In the genomic region with DNA sequence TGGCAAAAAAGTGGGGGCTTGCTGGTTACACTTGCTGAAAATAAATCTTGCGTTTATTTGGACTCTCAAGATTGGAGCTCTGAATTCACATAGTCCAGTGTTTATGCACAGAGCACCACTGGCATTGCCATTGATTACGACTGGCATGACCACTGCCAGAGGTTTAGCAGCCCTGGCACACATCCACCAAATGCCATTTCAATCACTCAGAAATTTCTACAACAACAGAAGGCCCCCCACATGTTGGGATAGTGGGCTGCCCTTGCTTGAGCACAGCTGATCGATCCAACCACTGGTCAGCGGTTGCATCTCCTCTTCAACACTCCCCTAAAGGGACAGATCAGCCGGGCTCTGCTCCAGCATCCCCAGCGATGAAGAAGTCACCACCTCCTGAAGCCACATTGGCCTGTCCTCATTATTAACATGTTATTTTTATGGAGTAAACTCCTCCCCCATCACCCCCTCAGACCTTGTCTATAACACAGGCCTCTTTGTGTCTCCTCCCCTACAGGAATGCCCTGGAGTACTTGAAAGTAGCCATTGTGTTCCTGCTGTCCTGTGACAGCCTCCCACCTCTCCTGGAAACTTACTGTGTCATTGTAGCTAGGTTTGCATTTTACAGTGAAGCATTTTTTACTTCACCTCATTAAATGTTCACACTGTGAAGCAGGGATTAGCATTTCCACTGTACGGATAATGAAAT, we compare ENCODE assay signal across 1 cellular context.
TF ChIP-seq lines count a peak whose summit lies in the region.

No MANE protein-coding gene starts in this region.

TF ChIP-seq in SK-N-SH treated with all-trans-retinoic acid at 6 μM for 48 hours, 23 proteins besides CTCF, POLR2A, EP300 and RAD21 (continued from another document):
- TF ChIP-seq, protein P1, sequence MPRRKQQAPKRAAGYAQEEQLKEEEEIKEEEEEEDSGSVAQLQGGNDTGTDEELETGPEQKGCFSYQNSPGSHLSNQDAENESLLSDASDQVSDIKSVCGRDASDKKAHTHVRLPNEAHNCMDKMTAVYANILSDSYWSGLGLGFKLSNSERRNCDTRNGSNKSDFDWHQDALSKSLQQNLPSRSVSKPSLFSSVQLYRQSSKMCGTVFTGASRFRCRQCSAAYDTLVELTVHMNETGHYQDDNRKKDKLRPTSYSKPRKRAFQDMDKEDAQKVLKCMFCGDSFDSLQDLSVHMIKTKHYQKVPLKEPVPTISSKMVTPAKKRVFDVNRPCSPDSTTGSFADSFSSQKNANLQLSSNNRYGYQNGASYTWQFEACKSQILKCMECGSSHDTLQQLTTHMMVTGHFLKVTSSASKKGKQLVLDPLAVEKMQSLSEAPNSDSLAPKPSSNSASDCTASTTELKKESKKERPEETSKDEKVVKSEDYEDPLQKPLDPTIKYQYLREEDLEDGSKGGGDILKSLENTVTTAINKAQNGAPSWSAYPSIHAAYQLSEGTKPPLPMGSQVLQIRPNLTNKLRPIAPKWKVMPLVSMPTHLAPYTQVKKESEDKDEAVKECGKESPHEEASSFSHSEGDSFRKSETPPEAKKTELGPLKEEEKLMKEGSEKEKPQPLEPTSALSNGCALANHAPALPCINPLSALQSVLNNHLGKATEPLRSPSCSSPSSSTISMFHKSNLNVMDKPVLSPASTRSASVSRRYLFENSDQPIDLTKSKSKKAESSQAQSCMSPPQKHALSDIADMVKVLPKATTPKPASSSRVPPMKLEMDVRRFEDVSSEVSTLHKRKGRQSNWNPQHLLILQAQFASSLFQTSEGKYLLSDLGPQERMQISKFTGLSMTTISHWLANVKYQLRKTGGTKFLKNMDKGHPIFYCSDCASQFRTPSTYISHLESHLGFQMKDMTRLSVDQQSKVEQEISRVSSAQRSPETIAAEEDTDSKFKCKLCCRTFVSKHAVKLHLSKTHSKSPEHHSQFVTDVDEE (CRISPR knock-in tag; IDR thresholded peaks at IDR 0.05): no peak
- TF ChIP-seq TOX (CRISPR knock-in tag; IDR thresholded peaks at IDR 0.05; ENCODE audit: borderline replicate concordance): no peak
